ENCODE assay signal across 15 cellular contexts in genomic region chr10:58412502-58412961, GRCh38. TPM values are rescaled to one million over a fixed set of nuclear protein-coding genes. Genes with fewer than 3 reads are reported as not detected.
DNase-seq lines count a peak whose midpoint lies in the region; ATAC-seq, FAIRE-seq and TF ChIP-seq lines count a peak whose summit lies in the region.
"Had no signal": no experiment of that assay in that cellular context is flagged by ENCODE, and none has a peak within 500 bp of the region (broad histone marks: within the 10 kb centered on the region; RNA-seq: fewer than 3 reads in every experiment).

No MANE protein-coding gene starts in this region.

- 53% methylated on average over 2 of the region's 2 CpGs; no CpG with 5 or more reads in 1 of the 2 experiments for WGBS in H1 (ENCODE audit: extremely low coverage in 1 of 2, insufficient coverage in 1 of 2, insufficient read length in 1 of 2, insufficient replicate concordance in 2 of 2, low coverage in 1 of 2, low lambda C conversion rate in 2 of 2, missing lambda C conversion rate in 1 of 2), 2 experiments
- WGBS in gastroesophageal sphincter (ENCODE audit: low coverage in 1 of 2), 2 donors, result 45 to 52% methylated on average over 2 of the region's 2 CpGs
- 38 to 60% (median 58%) methylated on average over 2 of the region's 2 CpGs for WGBS in spleen, 5 donors

- no peak for FAIRE-seq in H1 (lab: Jason Lieb, UNC)
- FAIRE-seq: endothelial cell of umbilical vein, GM18507 had no signal

- peak; percentile 15 to 53 (median 52); a peak in 3 of 4 replicates for TF ChIP-seq CTCF in H1 (IDR thresholded peaks at IDR 0.05; ENCODE audit: control extremely low read depth in 1 of 3, insufficient read depth in 1 of 3, low read depth in 1 of 3, low read length in 3 of 3)
- peak; percentile 9 for TF ChIP-seq CTCF in osteocyte (IDR thresholded peaks at IDR 0.05)
- TF ChIP-seq CTCF in gastroesophageal sphincter (IDR thresholded peaks at IDR 0.05), result no peak
- TF ChIP-seq CTCF in spleen (IDR thresholded peaks at IDR 0.05 in 8 of 11, conservative IDR thresholded peaks at IDR 0.05 in 3 of 11), result no peak

- no peak overlapping the region for H3K14ac ChIP-seq in H1 (ENCODE audit: insufficient read length)

- no peaks in the 10 kb centered on the region for H3K23me2 ChIP-seq in H1 (ENCODE audit: low read depth, low read length)

- no peak overlapping the region for H3K4me3 ChIP-seq in H1 (ENCODE audit: extremely low read depth in 1 of 4, insufficient read depth in 2 of 4, low read depth in 3 of 4, low read length in 4 of 4)
- H3K4me3 ChIP-seq in gastroesophageal sphincter, result no peak overlapping the region
- H3K4me3 ChIP-seq in spleen, result no peak overlapping the region
- H3K4me3 ChIP-seq: adrenal gland had no signal

- peak; percentile 21 to 30; a peak in 2 of 4 replicates for TF ChIP-seq RAD21 in H1 (IDR thresholded peaks at IDR 0.05 in 1 of 2, conservative IDR thresholded peaks at IDR 0.05 in 1 of 2; ENCODE audit: low read depth in 2 of 2, low read length in 2 of 2)

- peak overlapping the region; percentile 80 for H2AFZ ChIP-seq in H1 (ENCODE audit: low read length)

- no peak overlapping the region for H2BK5ac ChIP-seq in H1 (ENCODE audit: low read depth, low read length)

- no peaks in the 10 kb centered on the region for H3K36me3 ChIP-seq in H1 (ENCODE audit: control insufficient read depth in 2 of 4, insufficient read depth in 4 of 4, low read length in 3 of 4)
- no peaks in the 10 kb centered on the region for H3K36me3 ChIP-seq in gastroesophageal sphincter
- no peaks in the 10 kb centered on the region for H3K36me3 ChIP-seq in spleen
- H3K36me3 ChIP-seq: adrenal gland had no signal

- H2BK12ac ChIP-seq in H1 (ENCODE audit: low read depth, low read length), result no peak overlapping the region

- H2AK5ac ChIP-seq in H1 (ENCODE audit: low read depth, low read length), result no peak overlapping the region

- peaks cover 23% of the 10 kb centered on the region for H3K4me1 Mint-ChIP-seq in osteocyte (ENCODE audit: unreplicated experiment)

- H4K91ac ChIP-seq in H1 (replicated peaks; ENCODE audit: insufficient read length, low read length), result no peak overlapping the region

- no peak overlapping the region for H3K27ac Mint-ChIP-seq in osteocyte (ENCODE audit: unreplicated experiment)
- H3K27ac Mint-ChIP-seq: natural killer cell treated with Interleukin-12 subunit alpha and Interleukin-12 subunit beta and Interleukin-15 and Interleukin-18, amount 100 ng/mL, for 72 hours; T-helper 1 cell treated with Interleukin-12 subunit alpha and Interleukin-12 subunit beta and Interleukin-4 antibody, amounts not matched to agents 30 μg/mL and 1 μg/mL, for 36 hours had no signal

- peaks cover 6% of the 10 kb centered on the region for H3K27me3 Mint-ChIP-seq in osteocyte (ENCODE audit: unreplicated experiment)

- H2BK20ac ChIP-seq in H1 (ENCODE audit: low read length), result no peak overlapping the region

- POLR2A ChIA-PET in H1 (lab: Charles Lee; ENCODE audit: partially characterized antibody), result interaction anchor here (0.7 to 1.5 kb wide), 2 partner anchors 13 to 26 kb away, joined by 3 to 4 read pairs; no protein-coding TSS in a partner anchor

- H3K4me3 Mint-ChIP-seq in osteocyte (ENCODE audit: unreplicated experiment), result no peak overlapping the region
- H3K4me3 Mint-ChIP-seq: natural killer cell treated with Interleukin-12 subunit alpha and Interleukin-12 subunit beta and Interleukin-15 and Interleukin-18, amount 100 ng/mL, for 72 hours; T-helper 1 cell treated with Interleukin-12 subunit alpha and Interleukin-12 subunit beta and Interleukin-4 antibody, amounts not matched to agents 30 μg/mL and 1 μg/mL, for 36 hours had no signal

- no peak for ATAC-seq in gastroesophageal sphincter
- ATAC-seq in HG02642 (IDR thresholded peaks at IDR 0.05; ENCODE audit: poor library complexity, unreplicated experiment), result no peak
- ATAC-seq: natural killer cell treated with Interleukin-12 subunit alpha and Interleukin-12 subunit beta and Interleukin-15 and Interleukin-18, amount 100 ng/mL, for 72 hours had no signal

- intact Hi-C loops in spleen (cut with DNase I; ENCODE audit: low total_unique reads), result no loop called here

- H3K4me1 ChIP-seq in H1 (replicated peaks in 1 of 4; ENCODE audit: control insufficient read depth in 3 of 4, insufficient read depth in 4 of 4, low read length in 3 of 4) (peaks cover 0 to 6% (median 0%) of the 10 kb centered on the region in 4 experiments; a peak in 2 of 7 replicates), gastroesophageal sphincter (no peaks in the 10 kb centered on the region), spleen (no peaks in the 10 kb centered on the region)
- H3K4me1 ChIP-seq: adrenal gland had no signal

- DNase-seq in GM03348 (ENCODE audit: low spot score) (peak; percentile 69), NCI-H226 (peak; percentile 81), H1 (ENCODE audit: low read depth in 1 of 2, low spot score in 2 of 2) (peak in 1 of 2 experiments; percentile 36), osteocyte (ENCODE audit: extremely low spot score, unreplicated experiment) (no peak), spleen (no peak), activated gamma-delta T cell (lab: John Stamatoyannopoulos, UW) (no peak)
- DNase-seq: adrenal gland; NCI-H1694 treated with DMSO at 0.1 percent for 48 hours; stimulated activated CD8-positive, alpha-beta memory T cell treated with anti-CD3 and anti-CD28 coated beads, Interleukin-4, amount 100 ng/mL, for 48 hours had no signal

- H2BK120ac ChIP-seq in H1 (replicated peaks; ENCODE audit: low read depth, low read length), result no peak overlapping the region

- H3K27me3 ChIP-seq in H1 (replicated peaks in 1 of 4; ENCODE audit: control insufficient read depth in 3 of 4, extremely low read depth in 1 of 4, insufficient read depth in 3 of 4, low read length in 3 of 4), result no peaks in the 10 kb centered on the region
- H3K27me3 ChIP-seq in gastroesophageal sphincter, result no peaks in the 10 kb centered on the region
- H3K27me3 ChIP-seq in spleen (replicated peaks in 1 of 7), result no peaks in the 10 kb centered on the region
- H3K27me3 ChIP-seq: adrenal gland had no signal

- no peak for TF ChIP-seq POLR2A in H1 (IDR thresholded peaks at IDR 0.05; ENCODE audit: control extremely low read depth in 1 of 2, low read depth in 2 of 2, low read length in 2 of 2)
- no peak for TF ChIP-seq POLR2A in gastroesophageal sphincter (IDR thresholded peaks at IDR 0.05)
- no peak for TF ChIP-seq POLR2A in spleen (IDR thresholded peaks at IDR 0.05)

- H3K9me3 ChIP-seq in H1 (ENCODE audit: insufficient read depth in 2 of 2, low read depth in 1 of 2, low read length in 1 of 2) (no peaks in the 10 kb centered on the region), gastroesophageal sphincter (no peaks in the 10 kb centered on the region), spleen (no peaks in the 10 kb centered on the region)
- H3K9me3 ChIP-seq: adrenal gland had no signal

- H3K56ac ChIP-seq in H1 (replicated peaks; ENCODE audit: insufficient read length, low read depth, low read length), result no peak overlapping the region

- H4K20me1 ChIP-seq in H1 (replicated peaks in 1 of 2; ENCODE audit: control insufficient read depth in 1 of 2, insufficient read depth in 2 of 2, low read length in 2 of 2), result no peaks in the 10 kb centered on the region

- H3K4me2 ChIP-seq in H1 (ENCODE audit: insufficient read depth in 1 of 2, low read depth in 2 of 2, low read length in 2 of 2), result no peak overlapping the region

- peaks cover 2% of the 10 kb centered on the region for H3K36me3 Mint-ChIP-seq in osteocyte (ENCODE audit: unreplicated experiment)
- H3K36me3 Mint-ChIP-seq: natural killer cell treated with Interleukin-12 subunit alpha and Interleukin-12 subunit beta and Interleukin-15 and Interleukin-18, amount 100 ng/mL, for 72 hours had no signal

- H4K5ac ChIP-seq in H1 (ENCODE audit: insufficient read length, low read depth, low read length), result no peak overlapping the region

- H2BK15ac ChIP-seq in H1 (ENCODE audit: low read length), result no peak overlapping the region

- CTCF ChIA-PET in H1 (lab: Charles Lee; ENCODE audit: partially characterized antibody), result interaction anchor here (0.7 to 5.3 kb wide), 10 partner anchors 8 to 341 kb away, joined by 3 to 38 read pairs (median 4); no protein-coding TSS in a partner anchor

- H3K18ac ChIP-seq in H1 (ENCODE audit: extremely low read depth, low read length), result no peak overlapping the region

- H3K23ac ChIP-seq in H1 (ENCODE audit: insufficient read length), result no peak overlapping the region

- no peaks in the 10 kb centered on the region for H3K9me3 Mint-ChIP-seq in osteocyte (ENCODE audit: unreplicated experiment)
- H3K9me3 Mint-ChIP-seq: natural killer cell treated with Interleukin-12 subunit alpha and Interleukin-12 subunit beta and Interleukin-15 and Interleukin-18, amount 100 ng/mL, for 72 hours; T-helper 1 cell treated with Interleukin-12 subunit alpha and Interleukin-12 subunit beta and Interleukin-4 antibody, amounts not matched to agents 30 μg/mL and 1 μg/mL, for 36 hours had no signal

- no peak for TF ChIP-seq EP300 in H1 (IDR thresholded peaks at IDR 0.05; ENCODE audit: borderline replicate concordance in 1 of 2, low read depth in 2 of 2, low read length in 2 of 2)
- TF ChIP-seq EP300 in gastroesophageal sphincter (IDR thresholded peaks at IDR 0.05), result no peak

- no peaks in the 10 kb centered on the region for H3K79me1 ChIP-seq in H1 (ENCODE audit: low read depth, low read length)

- no peaks in the 10 kb centered on the region for H3K79me2 ChIP-seq in H1 (ENCODE audit: control insufficient read depth in 1 of 2, insufficient read depth in 2 of 2, low read length in 2 of 2)

- H3K9ac ChIP-seq in H1 (replicated peaks in 1 of 4; ENCODE audit: extremely low read depth in 1 of 4, low read depth in 3 of 4, low read length in 3 of 4), result no peak overlapping the region; a peak in 1 of 7 replicates

- no peak overlapping the region for H4K8ac ChIP-seq in H1 (ENCODE audit: extremely low read depth, insufficient read depth, low read length)

- H3K27ac ChIP-seq in H1 (ENCODE audit: low read depth, low read length) (no peak overlapping the region), gastroesophageal sphincter (no peak overlapping the region), spleen (no peak overlapping the region)
- H3K27ac ChIP-seq: adrenal gland had no signal

- no peak overlapping the region for H3K4ac ChIP-seq in H1 (replicated peaks; ENCODE audit: insufficient read length, low read depth, low read length)

RNA-seq across cellular contexts. Expression of gene TFAM, which starts 27.3 kb away (rescaled TPM):
- total RNA-seq in H1 (2021; fragmentation: NEBNext Ultra II Directional; extraction: Animal tissue kit (Norgen Biotek cat#: 25700)), result 97.3 and 97.5 TPM in 2 replicates
- polyA plus RNA-seq in H1 (2011; rRNA removed), result 29.3 and 34.0 TPM in 2 replicates
- 30.0 TPM for polyA plus RNA-seq in H1 (2011; cell fraction: cytosol; rRNA removed)
- polyA plus RNA-seq in H1 (2011; cell fraction: nucleus; rRNA removed), result 26.3 TPM
- polyA plus RNA-seq in H1 (2012, experiment 1 of 2), result 40.4 to 58.0 TPM (median 43.5 TPM) in 4 replicates
- polyA plus RNA-seq in H1 (2012, experiment 2 of 2), result 3.9 TPM
- polyA plus RNA-seq in H1 (2013, experiment 1 of 2), result 89.9 TPM
- 94.8 TPM for polyA plus RNA-seq in H1 (2013, experiment 2 of 2)
- polyA minus RNA-seq in H1 (2011; rRNA and poly(A)+ RNA removed), result 20.7 and 23.3 TPM in 2 replicates
- polyA minus RNA-seq in H1 (2011; cell fraction: cytosol; rRNA and poly(A)+ RNA removed), result 20.2 TPM
- 28.5 TPM for polyA minus RNA-seq in H1 (2011; cell fraction: nucleus; rRNA and poly(A)+ RNA removed)
- total RNA-seq in osteocyte, result 19.6 and 22.3 TPM in 2 replicates
- total RNA-seq in gastroesophageal sphincter, result 10 to 100 TPM; 17.5 to 29.1 (median 21.2) TPM
- total RNA-seq in spleen, result 10 to 100 TPM; 20.7 to 39.2 (median 37.0) TPM
- polyA plus RNA-seq in spleen, result 10 to 100 TPM in 2 of 3 donors, 1 to 10 TPM in 1; 7.6 to 12.9 (median 12.0) TPM

Comparison
In these comparisons a context has a peak if more than half of its experiments do, and no peak if none do; other contexts are left out.
1. DNase-seq: peak in GM03348 (single experiment) and NCI-H226 (single experiment); none in osteocyte (single experiment), spleen (single experiment) and activated gamma-delta T cell (single experiment).
2. CTCF ChIP-seq: peak in H1 (3 of 3) and osteocyte (single experiment); none in gastroesophageal sphincter (0 of 4) and spleen (0 of 11).